In the genomic region with DNA sequence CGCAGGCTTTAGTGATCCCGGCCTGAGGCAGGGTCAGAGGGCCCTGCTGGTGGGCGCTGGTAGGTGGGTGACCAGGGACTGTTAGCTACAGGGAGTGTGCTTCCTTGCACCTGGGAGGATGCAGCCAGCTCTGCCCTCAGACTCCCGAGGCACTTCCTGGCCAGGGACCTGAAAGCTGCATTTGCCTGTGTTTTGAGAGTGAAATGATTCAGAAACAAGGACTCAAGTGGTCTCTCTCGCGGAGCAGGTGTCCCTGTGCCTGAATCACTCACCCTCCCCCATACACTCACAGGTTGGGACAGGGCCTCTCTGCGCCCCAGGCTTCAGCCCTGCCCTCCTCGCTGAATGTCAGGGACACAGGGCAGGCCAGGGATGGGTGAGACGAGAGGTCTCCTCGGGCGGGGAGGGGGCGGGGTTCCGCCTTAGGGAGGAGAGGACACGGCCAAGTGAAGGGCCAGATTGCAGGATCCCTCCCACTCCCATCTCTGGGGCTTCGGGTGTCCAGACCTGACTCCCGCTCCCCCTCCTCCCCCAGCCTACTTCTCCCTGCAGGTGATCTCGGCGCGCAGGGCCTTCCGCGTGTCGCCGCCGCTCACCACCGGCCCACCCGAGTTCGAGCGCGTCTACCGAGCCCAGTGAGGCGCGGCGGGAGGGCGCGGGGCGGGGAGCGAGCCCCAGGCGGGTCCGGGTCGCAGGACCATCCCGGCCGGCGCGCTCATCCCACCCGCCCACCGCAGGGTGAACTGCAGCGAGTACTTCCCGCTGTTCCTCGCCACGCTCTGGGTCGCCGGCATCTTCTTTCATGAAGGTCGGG, we compare ENCODE assay signal across 8 cellular contexts. TPM values are rescaled to one million over a fixed set of nuclear protein-coding genes. Genes with fewer than 3 reads are reported as not detected.
DNase-seq lines count a peak whose midpoint lies in the region; ATAC-seq and TF ChIP-seq lines count a peak whose summit lies in the region.

No MANE protein-coding gene starts in this region.

- H3K36me3 Mint-ChIP-seq in osteocyte (ENCODE audit: unreplicated experiment) = peaks cover 10% of the 10 kb centered on the region

- TF ChIP-seq CTCF in osteocyte (IDR thresholded peaks at IDR 0.05) = no peak

- peak overlapping the region; percentile 60 for H3K4me3 Mint-ChIP-seq in osteocyte (ENCODE audit: unreplicated experiment)

- peak overlapping the region; percentile 81 for H3K4me3 ChIP-seq in SK-N-MC

- H3K27ac Mint-ChIP-seq in osteocyte (ENCODE audit: unreplicated experiment) = no peak overlapping the region

- no peak overlapping the region for H3K9ac ChIP-seq in SK-N-MC (ENCODE audit: insufficient read length)

- peaks cover 14% of the 10 kb centered on the region for H3K4me1 Mint-ChIP-seq in osteocyte (ENCODE audit: unreplicated experiment)

- H3K27ac ChIP-seq in SK-N-MC = no peak overlapping the region

- H3K9me3 ChIP-seq in SK-N-MC (ENCODE audit: low read depth, low read length) = no peaks in the 10 kb centered on the region

- H3K36me3 ChIP-seq in SK-N-MC (ENCODE audit: insufficient read depth, low read length) = no peaks in the 10 kb centered on the region; the same call in 1 of the 2 replicates

- no peaks in the 10 kb centered on the region for H3K9me3 Mint-ChIP-seq in osteocyte (ENCODE audit: unreplicated experiment)

- DNase-seq in DMS79 treated with DMSO at 0.1 percent for 48 hours (lab: John Stamatoyannopoulos, UW) (peak; percentile 85), SK-N-MC (ENCODE audit: low read depth, low spot score) (no peak), osteocyte (ENCODE audit: extremely low spot score, unreplicated experiment) (no peak), occipital lobe (lab: John Stamatoyannopoulos, UW) (no peak), NOMO-1 treated with dmso at 0.1 percent for 144 hours (lab: John Stamatoyannopoulos, UW; ENCODE audit: unreplicated experiment) (no peak)
- DNase-seq in effector CD4-positive, alpha-beta T cell = no peak

- ATAC-seq in HG02852 (IDR thresholded peaks at IDR 0.05; ENCODE audit: unreplicated experiment) (peak; percentile 4), esophagus mucosa (peak; percentile 32)

- H3K27me3 Mint-ChIP-seq in osteocyte (ENCODE audit: unreplicated experiment) = no peaks in the 10 kb centered on the region

RNA-seq across cellular contexts. Expression of a gene that starts 1.5 kb away (rescaled TPM):
- 5.1 TPM for total RNA-seq in esophagus mucosa
- 1.1 and 2.4 TPM in 2 replicates for total RNA-seq in osteocyte
- total RNA-seq in occipital lobe = 1.7 TPM

RNA-seq across cellular contexts. Expression of a gene that starts 11.4 kb away (rescaled TPM):
- total RNA-seq in esophagus mucosa (72.1 TPM), osteocyte (185 and 198 TPM in 2 replicates), occipital lobe (47.4 TPM)

RNA-seq across cellular contexts. Expression of a gene that starts 25.4 kb away (rescaled TPM):
- 126 TPM for total RNA-seq in esophagus mucosa
- total RNA-seq in osteocyte = 447 and 458 TPM in 2 replicates
- total RNA-seq in occipital lobe = 53.5 TPM
